In genomic region chr12:49342066-49342913, GRCh38 we compare ENCODE assay signal across 1 cellular context.
TF ChIP-seq lines count a peak whose summit lies in the region.

No MANE protein-coding gene starts in this region.

TF ChIP-seq in H1, 55 proteins besides CTCF, POLR2A, EP300 and RAD21:
- no peak for TF ChIP-seq TAF7 (optimal IDR thresholded peaks at IDR 0.05; ENCODE audit: borderline replicate concordance, low read depth, low read length)
- TF ChIP-seq RFX5 (IDR thresholded peaks at IDR 0.05; ENCODE audit: borderline replicate concordance, low read depth, low read length): no peak
- no peak for TF ChIP-seq BCL11A (IDR thresholded peaks at IDR 0.05; ENCODE audit: low read depth in 2 of 2, low read length in 2 of 2)
- no peak for TF ChIP-seq ATF3 (IDR thresholded peaks at IDR 0.05; ENCODE audit: insufficient read depth, low read depth, low read length)
- no peak for TF ChIP-seq SP4 (IDR thresholded peaks at IDR 0.05; ENCODE audit: low read length)
- no peak for TF ChIP-seq SAP30 (IDR thresholded peaks at IDR 0.05; ENCODE audit: insufficient read depth, insufficient replicate concordance, low read length)
- TF ChIP-seq CEBPB (IDR thresholded peaks at IDR 0.05; ENCODE audit: low read depth, low read length): no peak
- no peak for TF ChIP-seq GTF2F1 (IDR thresholded peaks at IDR 0.05; ENCODE audit: borderline replicate concordance, low read depth, low read length)
- no peak for TF ChIP-seq PHF8 (conservative IDR thresholded peaks at IDR 0.05; ENCODE audit: low read depth, low read length)
- TF ChIP-seq CREB1 (IDR thresholded peaks at IDR 0.05): peak; percentile 47; the same call in 1 of the 2 replicates
- TF ChIP-seq EZH2 (IDR thresholded peaks at IDR 0.05; ENCODE audit: low read depth, low read length, severe bottlenecking): peak; percentile 6
- no peak for TF ChIP-seq CBX8 (IDR thresholded peaks at IDR 0.05; ENCODE audit: borderline replicate concordance, low read depth, low read length)
- TF ChIP-seq ATF2 (IDR thresholded peaks at IDR 0.05; ENCODE audit: low read length): 0 out of 2 replicates have a peak, but pooled peaks have one; percentile 49
- TF ChIP-seq JUN (IDR thresholded peaks at IDR 0.05; ENCODE audit: low read depth, low read length): no peak
- TF ChIP-seq MAFK (IDR thresholded peaks at IDR 0.05; ENCODE audit: low read depth, low read length): no peak
- no peak for TF ChIP-seq HDAC6 (IDR thresholded peaks at IDR 0.05; ENCODE audit: low read depth, low read length)
- peak in 1 of 2 experiments; percentile 81; a peak in 1 of 4 replicates for TF ChIP-seq SIN3A (conservative IDR thresholded peaks at IDR 0.05 in 1 of 2, IDR thresholded peaks at IDR 0.05 in 1 of 2; ENCODE audit: low read depth in 1 of 2, low read length in 2 of 2)
- TF ChIP-seq GABPA (IDR thresholded peaks at IDR 0.05; ENCODE audit: borderline replicate concordance, insufficient read depth, low read length): no peak
- TF ChIP-seq NRF1 (IDR thresholded peaks at IDR 0.05; ENCODE audit: low read depth, low read length): no peak
- peak; percentile 11 for TF ChIP-seq NANOG (IDR thresholded peaks at IDR 0.05; ENCODE audit: insufficient read depth, low read depth, low read length, poor library complexity, severe bottlenecking)
- TF ChIP-seq KDM5A (IDR thresholded peaks at IDR 0.05; ENCODE audit: low read length): no peak
- no peak; the same call in 1 of the 2 replicates for TF ChIP-seq CHD1 (IDR thresholded peaks at IDR 0.05; ENCODE audit: low read depth, low read length)
- TF ChIP-seq TCF12 (IDR thresholded peaks at IDR 0.05; ENCODE audit: low read depth, low read length): no peak
- no peak for TF ChIP-seq CHD2 (IDR thresholded peaks at IDR 0.05; ENCODE audit: low read length)
- TF ChIP-seq CBX5 (IDR thresholded peaks at IDR 0.05; ENCODE audit: low read depth, low read length): no peak
- TF ChIP-seq KDM4A (IDR thresholded peaks at IDR 0.05; ENCODE audit: low read depth, low read length, severe bottlenecking): peak; percentile 99
- TF ChIP-seq JUND (IDR thresholded peaks at IDR 0.05; ENCODE audit: low read length): 0 out of 2 replicates have a peak, but pooled peaks have one; percentile 34
- TF ChIP-seq BRCA1 (IDR thresholded peaks at IDR 0.05; ENCODE audit: low read depth, low read length): no peak
- peak; percentile 84 for TF ChIP-seq KDM1A (IDR thresholded peaks at IDR 0.05; ENCODE audit: borderline replicate concordance, low read length)
- TF ChIP-seq HDAC2 (IDR thresholded peaks at IDR 0.05; ENCODE audit: borderline replicate concordance in 1 of 2, low read depth in 2 of 2, low read length in 2 of 2): 0 out of 4 replicates have a peak, but pooled peaks have one; percentile 34 to 83
- TF ChIP-seq MAX (IDR thresholded peaks at IDR 0.05): no peak; the same call in 1 of the 2 replicates
- TF ChIP-seq SIX5 (IDR thresholded peaks at IDR 0.05; ENCODE audit: low read depth, low read length): no peak
- TF ChIP-seq SIRT6 (IDR thresholded peaks at IDR 0.05; ENCODE audit: low read length): no peak
- TF ChIP-seq YY1 (IDR thresholded peaks at IDR 0.05; ENCODE audit: low read depth, low read length): peak; percentile 25; the same call in 1 of the 2 replicates
- TF ChIP-seq POU5F1 (IDR thresholded peaks at IDR 0.05; ENCODE audit: low read depth, low read length): no peak
- peak; percentile 93 for TF ChIP-seq SP1 (IDR thresholded peaks at IDR 0.05; ENCODE audit: low read depth, low read length)
- TF ChIP-seq ASH2L (IDR thresholded peaks at IDR 0.05; ENCODE audit: low read length): peak; percentile 97
- no peak for TF ChIP-seq SRF (IDR thresholded peaks at IDR 0.05; ENCODE audit: low read depth, low read length)
- no peak for TF ChIP-seq FOSL1 (IDR thresholded peaks at IDR 0.05; ENCODE audit: insufficient read depth, low read depth, low read length)
- no peak for TF ChIP-seq RNF2 (IDR thresholded peaks at IDR 0.05; ENCODE audit: borderline replicate concordance, low read depth, low read length, missing control alignments, poor library complexity, severe bottlenecking)
- no peak for TF ChIP-seq RXRA (IDR thresholded peaks at IDR 0.05; ENCODE audit: insufficient read depth, low read depth, low read length)
- TF ChIP-seq POLR2AphosphoS5 (IDR thresholded peaks at IDR 0.05; ENCODE audit: low read depth, low read length): no peak
- peak; percentile 88 for TF ChIP-seq RBBP5 (IDR thresholded peaks at IDR 0.05; ENCODE audit: borderline replicate concordance, low read depth, low read length)
- no peak for TF ChIP-seq E2F6 (IDR thresholded peaks at IDR 0.05)
- no peak for TF ChIP-seq ZNF274 (IDR thresholded peaks at IDR 0.05; ENCODE audit: borderline replicate concordance, extremely low read depth, low read length)
- TF ChIP-seq CHD7 (IDR thresholded peaks at IDR 0.05; ENCODE audit: insufficient replicate concordance, low read length): no peak
- TF ChIP-seq SUZ12 (IDR thresholded peaks at IDR 0.05; ENCODE audit: low read length): peak; percentile 64
- peak; percentile 79 for TF ChIP-seq EGR1 (IDR thresholded peaks at IDR 0.05; ENCODE audit: borderline replicate concordance, low read depth, low read length)
- TF ChIP-seq TEAD4 (IDR thresholded peaks at IDR 0.05; ENCODE audit: low read depth, low read length): no peak
- 0 out of 2 replicates have a peak, but pooled peaks have one; percentile 7 for TF ChIP-seq TAF1 (IDR thresholded peaks at IDR 0.05; ENCODE audit: low read depth, low read length)
- TF ChIP-seq SP2 (IDR thresholded peaks at IDR 0.05; ENCODE audit: low read length): no peak
- TF ChIP-seq CTBP2 (IDR thresholded peaks at IDR 0.05; ENCODE audit: borderline replicate concordance, insufficient read depth, insufficient read length, low read length): peak; percentile 97
- no peak for TF ChIP-seq USF2 (IDR thresholded peaks at IDR 0.05; ENCODE audit: low read length)
- TF ChIP-seq BACH1 (IDR thresholded peaks at IDR 0.05; ENCODE audit: low read length): 0 out of 2 replicates have a peak, but pooled peaks have one; percentile 5
- 0 out of 2 replicates have a peak, but pooled peaks have one; percentile 40 for TF ChIP-seq TBP (IDR thresholded peaks at IDR 0.05; ENCODE audit: low read depth, low read length)
TF ChIP-seq in H1: peak in this region for 19.
